Comparison of ENCODE assay signal across 1 cellular context in the genomic region with DNA sequence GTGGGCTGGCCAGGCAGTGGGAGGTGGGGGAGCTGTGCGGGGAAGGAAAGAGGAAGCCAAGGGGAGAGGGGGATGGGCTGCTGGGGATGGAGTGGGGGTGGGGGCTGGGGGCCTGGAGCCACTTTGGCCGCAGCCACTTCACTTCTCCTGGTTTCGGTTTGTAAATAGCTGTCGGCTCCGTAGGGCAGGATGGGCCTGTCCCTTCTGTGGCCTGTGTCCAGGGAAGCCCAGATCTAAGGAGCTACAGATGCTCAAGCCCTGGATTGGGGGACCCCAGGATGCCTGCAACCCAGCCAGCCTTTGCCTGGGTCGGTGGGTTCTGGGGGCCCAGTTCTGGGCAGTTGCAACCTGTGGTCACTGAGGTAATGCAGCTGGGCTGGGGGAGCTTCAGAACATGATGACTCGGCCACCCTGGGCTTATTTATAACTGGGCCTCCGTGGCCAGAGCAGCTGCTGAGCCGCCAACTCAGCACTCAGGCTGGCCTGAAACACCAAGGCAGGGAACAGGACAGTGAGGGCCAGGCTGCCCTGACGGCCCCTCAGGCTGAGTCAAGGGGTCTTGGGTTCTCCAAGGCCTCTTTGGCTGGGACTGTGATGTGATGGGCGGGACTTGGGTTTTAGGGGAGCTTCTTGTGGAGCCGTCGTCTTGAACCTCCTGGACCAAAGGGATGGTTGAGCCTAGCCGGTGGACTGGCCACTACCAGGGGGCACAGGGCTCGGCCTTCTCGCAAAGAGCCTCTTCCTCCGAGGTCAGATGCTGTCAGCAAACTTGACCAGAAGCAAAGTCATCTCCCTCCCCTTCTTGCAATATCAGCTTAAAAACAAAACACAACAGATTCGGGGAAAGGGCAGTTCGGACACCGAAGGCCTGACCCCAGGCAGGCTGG.
TF ChIP-seq lines count a peak whose summit lies in the region.

No MANE protein-coding gene starts in this region.

TF ChIP-seq in K562, 482 proteins besides CTCF, POLR2A, EP300 and RAD21 (continued from another document):
- TF ChIP-seq ZNF41 (CRISPR knock-in tag; conservative IDR thresholded peaks at IDR 0.05) (no peak), GABPB1 (CRISPR knock-in tag; IDR thresholded peaks at IDR 0.05) (no peak), DACH1 (IDR thresholded peaks at IDR 0.05; ENCODE audit: partially characterized antibody) (no peak), ZNF324 (CRISPR knock-in tag; IDR thresholded peaks at IDR 0.05) (no peak), ZKSCAN3 (CRISPR knock-in tag; IDR thresholded peaks at IDR 0.05) (no peak), ZNF197 (CRISPR knock-in tag; IDR thresholded peaks at IDR 0.05; ENCODE audit: low read depth) (0 out of 2 replicates have a peak, but pooled peaks have one; percentile 3), GTF2A2 (tag; IDR thresholded peaks at IDR 0.05) (no peak), ZNF75A (CRISPR knock-in tag; IDR thresholded peaks at IDR 0.05) (no peak), MAFG (tag; conservative IDR thresholded peaks at IDR 0.05) (peak; percentile 30), ZNF23 (CRISPR knock-in tag; IDR thresholded peaks at IDR 0.05) (no peak), SPI1 (IDR thresholded peaks at IDR 0.05; ENCODE audit: borderline replicate concordance, low read depth, low read length) (peak; percentile 80), MAFK (IDR thresholded peaks at IDR 0.05; ENCODE audit: low read length) (0 out of 2 replicates have a peak, but pooled peaks have one; percentile 18), POLR2G (IDR thresholded peaks at IDR 0.05; ENCODE audit: low read depth, low read length) (peak; percentile 50), SREBF2 (CRISPR knock-in tag; IDR thresholded peaks at IDR 0.05) (no peak), ZNF583 (CRISPR knock-in tag; IDR thresholded peaks at IDR 0.05) (no peak), DPF2 (IDR thresholded peaks at IDR 0.05) (no peak), RBM17 (IDR thresholded peaks at IDR 0.05; ENCODE audit: borderline replicate concordance, low read depth, low read length) (no peak), ZNF133 (CRISPR knock-in tag; IDR thresholded peaks at IDR 0.05) (no peak), FUS (optimal IDR thresholded peaks at IDR 0.05; ENCODE audit: low read depth, low read length) (no peak), RBBP5 (IDR thresholded peaks at IDR 0.05; ENCODE audit: borderline replicate concordance, insufficient read depth, low read length, poor library complexity, severe bottlenecking) (peak; percentile 35), SMARCA5 (IDR thresholded peaks at IDR 0.05) (no peak), PTBP1 (IDR thresholded peaks at IDR 0.05; ENCODE audit: low read depth, low read length) (no peak), RBM25 (IDR thresholded peaks at IDR 0.05; ENCODE audit: low read depth, low read length, severe bottlenecking) (no peak), CTBP1 (IDR thresholded peaks at IDR 0.05; ENCODE audit: borderline replicate concordance) (no peak), EWSR1 (IDR thresholded peaks at IDR 0.05; ENCODE audit: borderline replicate concordance, low read depth, partially characterized antibody) (no peak), MCM5 (IDR thresholded peaks at IDR 0.05; ENCODE audit: low read depth) (no peak), KDM2B (CRISPR knock-in tag; IDR thresholded peaks at IDR 0.05) (no peak), BACH1 (tag; IDR thresholded peaks at IDR 0.05) (0 out of 2 replicates have a peak, but pooled peaks have one; percentile 31), NFXL1 (CRISPR knock-in tag; IDR thresholded peaks at IDR 0.05) (no peak), KLF16 (IDR thresholded peaks at IDR 0.05) (0 out of 2 replicates have a peak, but pooled peaks have one; percentile 11)
- TF ChIP-seq, protein P1, sequence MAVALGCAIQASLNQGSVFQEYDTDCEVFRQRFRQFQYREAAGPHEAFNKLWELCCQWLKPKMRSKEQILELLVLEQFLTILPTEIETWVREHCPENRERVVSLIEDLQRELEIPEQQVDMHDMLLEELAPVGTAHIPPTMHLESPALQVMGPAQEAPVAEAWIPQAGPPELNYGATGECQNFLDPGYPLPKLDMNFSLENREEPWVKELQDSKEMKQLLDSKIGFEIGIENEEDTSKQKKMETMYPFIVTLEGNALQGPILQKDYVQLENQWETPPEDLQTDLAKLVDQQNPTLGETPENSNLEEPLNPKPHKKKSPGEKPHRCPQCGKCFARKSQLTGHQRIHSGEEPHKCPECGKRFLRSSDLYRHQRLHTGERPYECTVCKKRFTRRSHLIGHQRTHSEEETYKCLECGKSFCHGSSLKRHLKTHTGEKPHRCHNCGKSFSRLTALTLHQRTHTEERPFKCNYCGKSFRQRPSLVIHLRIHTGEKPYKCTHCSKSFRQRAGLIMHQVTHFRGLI (CRISPR knock-in tag; IDR thresholded peaks at IDR 0.05) = no peak
- TF ChIP-seq, protein P2, sequence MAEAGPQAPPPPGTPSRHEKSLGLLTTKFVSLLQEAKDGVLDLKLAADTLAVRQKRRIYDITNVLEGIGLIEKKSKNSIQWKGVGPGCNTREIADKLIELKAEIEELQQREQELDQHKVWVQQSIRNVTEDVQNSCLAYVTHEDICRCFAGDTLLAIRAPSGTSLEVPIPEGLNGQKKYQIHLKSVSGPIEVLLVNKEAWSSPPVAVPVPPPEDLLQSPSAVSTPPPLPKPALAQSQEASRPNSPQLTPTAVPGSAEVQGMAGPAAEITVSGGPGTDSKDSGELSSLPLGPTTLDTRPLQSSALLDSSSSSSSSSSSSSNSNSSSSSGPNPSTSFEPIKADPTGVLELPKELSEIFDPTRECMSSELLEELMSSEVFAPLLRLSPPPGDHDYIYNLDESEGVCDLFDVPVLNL (CRISPR knock-in tag; IDR thresholded peaks at IDR 0.05; ENCODE audit: low read depth) = no peak
- TF ChIP-seq, protein P3, sequence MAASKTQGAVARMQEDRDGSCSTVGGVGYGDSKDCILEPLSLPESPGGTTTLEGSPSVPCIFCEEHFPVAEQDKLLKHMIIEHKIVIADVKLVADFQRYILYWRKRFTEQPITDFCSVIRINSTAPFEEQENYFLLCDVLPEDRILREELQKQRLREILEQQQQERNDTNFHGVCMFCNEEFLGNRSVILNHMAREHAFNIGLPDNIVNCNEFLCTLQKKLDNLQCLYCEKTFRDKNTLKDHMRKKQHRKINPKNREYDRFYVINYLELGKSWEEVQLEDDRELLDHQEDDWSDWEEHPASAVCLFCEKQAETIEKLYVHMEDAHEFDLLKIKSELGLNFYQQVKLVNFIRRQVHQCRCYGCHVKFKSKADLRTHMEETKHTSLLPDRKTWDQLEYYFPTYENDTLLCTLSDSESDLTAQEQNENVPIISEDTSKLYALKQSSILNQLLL (CRISPR knock-in tag; IDR thresholded peaks at IDR 0.05; ENCODE audit: borderline replicate concordance) = no peak
- TF ChIP-seq, protein P4, sequence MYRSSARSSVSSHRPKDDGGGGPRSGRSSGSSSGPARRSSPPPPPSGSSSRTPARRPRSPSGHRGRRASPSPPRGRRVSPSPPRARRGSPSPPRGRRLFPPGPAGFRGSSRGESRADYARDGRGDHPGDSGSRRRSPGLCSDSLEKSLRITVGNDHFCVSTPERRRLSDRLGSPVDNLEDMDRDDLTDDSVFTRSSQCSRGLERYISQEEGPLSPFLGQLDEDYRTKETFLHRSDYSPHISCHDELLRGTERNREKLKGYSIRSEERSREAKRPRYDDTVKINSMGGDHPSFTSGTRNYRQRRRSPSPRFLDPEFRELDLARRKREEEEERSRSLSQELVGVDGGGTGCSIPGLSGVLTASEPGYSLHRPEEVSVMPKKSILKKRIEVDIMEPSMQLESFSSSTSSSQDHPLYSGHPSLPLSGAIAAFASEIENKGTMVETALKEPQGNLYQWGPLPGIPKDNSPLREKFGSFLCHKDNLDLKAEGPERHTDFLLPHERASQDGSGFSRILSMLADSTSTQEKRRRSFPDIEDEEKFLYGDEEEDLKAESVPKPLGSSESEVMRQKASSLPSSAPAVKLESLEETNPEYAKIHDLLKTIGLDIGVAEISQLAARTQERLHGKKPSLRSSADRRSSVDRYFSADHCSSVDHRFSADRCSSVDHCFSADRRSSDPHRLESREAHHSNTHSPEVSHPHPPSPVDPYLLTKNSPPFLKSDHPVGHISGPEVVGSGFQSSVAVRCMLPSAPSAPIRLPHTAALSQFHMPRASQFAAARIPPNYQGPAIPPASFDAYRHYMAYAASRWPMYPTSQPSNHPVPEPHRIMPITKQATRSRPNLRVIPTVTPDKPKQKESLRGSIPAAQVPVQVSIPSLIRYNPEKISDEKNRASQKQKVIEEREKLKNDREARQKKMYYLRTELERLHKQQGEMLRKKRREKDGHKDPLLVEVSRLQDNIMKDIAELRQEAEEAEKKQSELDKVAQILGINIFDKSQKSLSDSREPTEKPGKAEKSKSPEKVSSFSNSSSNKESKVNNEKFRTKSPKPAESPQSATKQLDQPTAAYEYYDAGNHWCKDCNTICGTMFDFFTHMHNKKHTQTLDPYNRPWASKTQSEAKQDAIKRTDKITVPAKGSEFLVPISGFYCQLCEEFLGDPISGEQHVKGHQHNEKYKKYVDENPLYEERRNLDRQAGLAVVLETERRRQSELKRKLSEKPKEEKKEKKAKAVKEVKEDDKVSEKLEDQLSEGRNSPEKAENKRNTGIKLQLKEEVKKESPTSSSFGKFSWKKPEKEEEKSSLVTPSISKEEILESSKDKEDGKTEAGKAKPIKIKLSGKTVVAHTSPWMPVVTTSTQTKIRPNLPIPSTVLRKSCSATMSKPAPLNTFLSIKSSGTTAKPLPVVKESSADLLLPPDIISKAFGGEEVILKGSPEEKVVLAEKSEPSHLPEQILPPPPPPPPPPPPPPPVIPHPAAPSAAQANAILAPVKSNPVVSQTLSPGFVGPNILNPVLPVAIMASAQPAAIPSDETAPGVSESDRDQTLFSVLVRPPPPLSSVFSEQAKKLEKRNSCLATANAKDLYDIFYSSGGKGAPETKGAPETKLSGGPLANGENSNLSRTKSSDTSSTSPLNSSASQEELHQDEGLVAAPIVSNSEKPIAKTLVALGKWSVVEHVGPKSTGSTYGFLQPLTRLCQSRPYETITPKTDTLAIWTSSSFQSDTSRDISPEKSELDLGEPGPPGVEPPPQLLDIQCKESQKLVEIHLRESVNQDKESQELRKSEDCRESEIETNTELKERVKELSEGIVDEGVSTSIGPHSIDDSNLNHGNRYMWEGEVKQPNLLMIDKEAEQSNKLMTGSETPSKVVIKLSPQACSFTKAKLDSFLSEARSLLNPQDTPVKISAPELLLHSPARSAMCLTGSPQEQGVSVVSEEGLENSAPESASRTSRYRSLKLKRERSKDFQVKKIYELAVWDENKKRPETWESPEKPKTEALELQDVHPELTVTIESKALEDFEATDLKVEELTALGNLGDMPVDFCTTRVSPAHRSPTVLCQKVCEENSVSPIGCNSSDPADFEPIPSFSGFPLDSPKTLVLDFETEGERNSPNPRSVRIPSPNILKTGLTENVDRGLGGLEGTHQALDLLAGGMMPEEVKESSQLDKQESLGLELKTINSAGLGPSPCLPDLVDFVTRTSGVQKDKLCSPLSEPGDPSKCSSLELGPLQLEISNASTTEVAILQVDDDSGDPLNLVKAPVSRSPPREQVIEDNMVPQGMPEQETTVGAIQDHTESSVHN (IDR thresholded peaks at IDR 0.05; ENCODE audit: borderline replicate concordance in 1 of 2, low read depth in 1 of 2) = no peak
- TF ChIP-seq, protein P5, sequence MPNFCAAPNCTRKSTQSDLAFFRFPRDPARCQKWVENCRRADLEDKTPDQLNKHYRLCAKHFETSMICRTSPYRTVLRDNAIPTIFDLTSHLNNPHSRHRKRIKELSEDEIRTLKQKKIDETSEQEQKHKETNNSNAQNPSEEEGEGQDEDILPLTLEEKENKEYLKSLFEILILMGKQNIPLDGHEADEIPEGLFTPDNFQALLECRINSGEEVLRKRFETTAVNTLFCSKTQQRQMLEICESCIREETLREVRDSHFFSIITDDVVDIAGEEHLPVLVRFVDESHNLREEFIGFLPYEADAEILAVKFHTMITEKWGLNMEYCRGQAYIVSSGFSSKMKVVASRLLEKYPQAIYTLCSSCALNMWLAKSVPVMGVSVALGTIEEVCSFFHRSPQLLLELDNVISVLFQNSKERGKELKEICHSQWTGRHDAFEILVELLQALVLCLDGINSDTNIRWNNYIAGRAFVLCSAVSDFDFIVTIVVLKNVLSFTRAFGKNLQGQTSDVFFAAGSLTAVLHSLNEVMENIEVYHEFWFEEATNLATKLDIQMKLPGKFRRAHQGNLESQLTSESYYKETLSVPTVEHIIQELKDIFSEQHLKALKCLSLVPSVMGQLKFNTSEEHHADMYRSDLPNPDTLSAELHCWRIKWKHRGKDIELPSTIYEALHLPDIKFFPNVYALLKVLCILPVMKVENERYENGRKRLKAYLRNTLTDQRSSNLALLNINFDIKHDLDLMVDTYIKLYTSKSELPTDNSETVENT (CRISPR knock-in tag; IDR thresholded peaks at IDR 0.05) = no peak
